ENCODE assay signal across 23 cellular contexts in genomic region chr2:190517468-190517867, GRCh38.
"Had no signal": no experiment of that assay in that cellular context is flagged by ENCODE, and none has a peak within 500 bp of the region (broad histone marks: within the 10 kb centered on the region; RNA-seq: fewer than 3 reads in every experiment).

No MANE protein-coding gene starts in this region.

- H3K27ac ChIP-seq: epithelial cell of prostate, esophagus squamous epithelium, gastrocnemius medialis, heart right ventricle, left lung, lower lobe of right lung had no signal

- H3K27ac Mint-ChIP-seq: dendritic cell treated with granulocyte-macrophage colony-stimulating factor and Interleukin-4, amounts not matched to agents 40 ng/mL and 50 ng/mL, for 4 days; effector memory CD8-positive, alpha-beta T cell; endodermal cell had no signal

- H3K4me1 ChIP-seq: esophagus squamous epithelium, gastrocnemius medialis, left lung, lower lobe of right lung had no signal

- H3K4me3 ChIP-seq: esophagus squamous epithelium, gastrocnemius medialis, heart right ventricle, left lung, lower lobe of right lung had no signal

- H3K27me3 Mint-ChIP-seq: dendritic cell treated with granulocyte-macrophage colony-stimulating factor and Interleukin-4, amounts not matched to agents 40 ng/mL and 50 ng/mL, for 4 days; effector memory CD8-positive, alpha-beta T cell; naive B cell; naive thymus-derived CD8-positive, alpha-beta T cell had no signal

- DNase-seq: cortex of kidney; effector CD8-positive, alpha-beta T cell; effector memory CD8-positive, alpha-beta T cell; endodermal cell; erythroblast; esophagus squamous epithelium; foreskin fibroblast; foreskin melanocyte; gastrocnemius medialis; glutamatergic neuron; head of caudate nucleus; heart right ventricle; hippocampal formation; left cardiac atrium; left lung; left ventricle myocardium superior; lower lobe of right lung; mesenchymal stem cell; midbrain; naive B cell; naive thymus-derived CD8-positive, alpha-beta T cell had no signal

- H3K4me1 Mint-ChIP-seq: endodermal cell had no signal

- H3K36me3 ChIP-seq: gastrocnemius medialis, left lung had no signal

- H3K9me3 Mint-ChIP-seq: dendritic cell treated with granulocyte-macrophage colony-stimulating factor and Interleukin-4, amounts not matched to agents 40 ng/mL and 50 ng/mL, for 4 days; effector memory CD8-positive, alpha-beta T cell; endodermal cell; naive B cell; naive thymus-derived CD8-positive, alpha-beta T cell had no signal

- H3K4me3 Mint-ChIP-seq: dendritic cell treated with granulocyte-macrophage colony-stimulating factor and Interleukin-4, amounts not matched to agents 40 ng/mL and 50 ng/mL, for 4 days; effector memory CD8-positive, alpha-beta T cell; endodermal cell; naive B cell; naive thymus-derived CD8-positive, alpha-beta T cell had no signal

- H3K9me3 ChIP-seq: esophagus squamous epithelium, gastrocnemius medialis, heart right ventricle, left lung, lower lobe of right lung had no signal

- H3K27me3 ChIP-seq: esophagus squamous epithelium, gastrocnemius medialis, heart right ventricle, left lung had no signal
